In genomic region chr9:26133537-26133936, GRCh38 we compare ENCODE assay signal across 31 cellular contexts.
"Had no signal": no experiment of that assay in that cellular context is flagged by ENCODE, and none has a peak within 500 bp of the region (broad histone marks: within the 10 kb centered on the region; RNA-seq: fewer than 3 reads in every experiment).

No MANE protein-coding gene starts in this region.

- H3K27ac ChIP-seq: adrenal gland, body of pancreas, brain microvascular endothelial cell, breast epithelium, WERI-Rb-1 had no signal

- H3K4me3 ChIP-seq: adrenal gland, body of pancreas, breast epithelium had no signal

- H3K27me3 ChIP-seq: adrenal gland, body of pancreas, brain microvascular endothelial cell, breast epithelium had no signal

- H3K4me1 ChIP-seq: adrenal gland, body of pancreas, breast epithelium had no signal

- DNase-seq: activated B cell treated with CpG ODN at 0.5 μM for 24 hours; activated CD4-positive, alpha-beta memory T cell treated with anti-CD3 and anti-CD28 coated beads for 36 hours; activated CD4-positive, alpha-beta T cell treated with anti-CD3 and anti-CD28 coated beads for 4 hours; activated CD4-positive, alpha-beta T cell treated with anti-CD3 and anti-CD28 coated beads, Interleukin-2, amount 10 ng/mL, durations not matched to agents 24 days and 14 days; activated CD4-positive, alpha-beta T cell treated with anti-CD3 and anti-CD28 coated beads, Interleukin-2, amount 50 U/mL, for 1 hour; activated CD4-positive, alpha-beta T cell treated with anti-CD3 and anti-CD28 coated beads, Interleukin-2, amount 50 U/mL, for 4 hours; activated CD4-positive, CD25-positive, alpha-beta regulatory T cell treated with anti-CD3 and anti-CD28 coated beads, Interleukin-2, amount 50 U/mL, for 72 hours; activated CD8-positive, alpha-beta memory T cell treated with anti-CD3 and anti-CD28 coated beads, Interleukin-2, amount 50 U/mL, for 4 hours; activated CD8-positive, alpha-beta T cell treated with anti-CD3 and anti-CD28 coated beads for 36 hours; activated effector memory CD4-positive, alpha-beta T cell treated with anti-CD3 and anti-CD28 coated beads, Interleukin-2, amount 50 U/mL, for 16 hours; activated gamma-delta T cell treated with Interleukin-2 at 50 U/mL for 16 hours; activated naive CD4-positive, alpha-beta T cell; activated naive CD4-positive, alpha-beta T cell treated with anti-CD3 and anti-CD28 coated beads for 36 hours; activated naive CD4-positive, alpha-beta T cell treated with anti-CD3 and anti-CD28 coated beads, Interleukin-2, amount 50 U/mL, for 16 hours; activated naive CD8-positive, alpha-beta T cell treated with anti-CD3 and anti-CD28 coated beads for 36 hours; activated T-cell treated with anti-CD3 and anti-CD28 coated beads for 4 hours; activated T-cell treated with anti-CD3 and anti-CD28 coated beads, Interleukin-2, amount 50 U/mL, for 1 hour; activated T-cell treated with anti-CD3 and anti-CD28 coated beads, Interleukin-2, amount 50 U/mL, for 4 hours; activated T-cell treated with anti-CD3 and anti-CD28 coated beads, Interleukin-2, amount 50 U/mL, for 72 hours; adrenal gland; amniotic stem cell; aorta; body of pancreas; brain microvascular endothelial cell; central memory CD4-positive, alpha-beta T cell; SW 1271; T-helper 1 cell; T-helper 2 cell; T-helper 9 cell; WERI-Rb-1 had no signal

- H3K9me3 ChIP-seq: adrenal gland, body of pancreas, breast epithelium had no signal

- H3K36me3 ChIP-seq: adrenal gland, brain microvascular endothelial cell, breast epithelium, WERI-Rb-1 had no signal
